Comparison of ENCODE assay signal across 11 cellular contexts in the genomic region with DNA sequence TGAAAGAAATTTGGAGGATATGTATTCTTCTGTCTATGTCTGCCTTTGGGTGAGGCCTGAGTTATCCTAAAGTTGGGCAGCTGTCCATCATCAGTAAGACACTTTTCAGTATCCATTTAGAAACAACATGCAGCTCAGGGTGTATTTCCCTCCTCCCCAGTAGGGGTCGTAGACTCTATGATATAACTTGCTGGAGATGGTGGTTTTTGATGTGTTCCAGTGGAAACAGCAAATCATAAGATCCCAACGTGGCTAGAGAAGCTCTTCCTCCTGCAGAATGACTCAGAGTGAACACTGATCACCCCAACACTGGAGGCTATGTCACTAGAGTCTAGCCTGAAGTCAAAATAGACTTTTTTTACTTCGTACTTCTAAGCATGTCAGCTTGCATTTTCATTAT.
DNase-seq lines count a peak whose midpoint lies in the region; ATAC-seq and TF ChIP-seq lines count a peak whose summit lies in the region.
"Had no signal": no experiment of that assay in that cellular context is flagged by ENCODE, and none has a peak within 500 bp of the region (broad histone marks: within the 10 kb centered on the region; RNA-seq: fewer than 3 reads in every experiment).

No MANE protein-coding gene starts in this region.

- no peaks in the 10 kb centered on the region for H3K4me1 ChIP-seq in KMS-11 (ENCODE audit: low read depth, poor library complexity, severe bottlenecking)
- no peaks in the 10 kb centered on the region for H3K4me1 ChIP-seq in mesendoderm (ENCODE audit: control insufficient read depth, low read depth, low read length)
- H3K4me1 ChIP-seq in gastroesophageal sphincter: no peaks in the 10 kb centered on the region

- no peaks in the 10 kb centered on the region for H3K9me3 Mint-ChIP-seq in natural killer cell

- H3K4me2 ChIP-seq in KMS-11: no peak overlapping the region
- H3K4me2 ChIP-seq in SU-DHL-6 (ENCODE audit: low read depth, low read length, poor library complexity, severe bottlenecking): no peak overlapping the region
- no peak overlapping the region for H3K4me2 ChIP-seq in mesendoderm (ENCODE audit: low read length)

- H3K4me1 Mint-ChIP-seq in natural killer cell: no peaks in the 10 kb centered on the region

- H4K8ac ChIP-seq in mesendoderm (ENCODE audit: low read depth, low read length): no peak overlapping the region

- no peak overlapping the region for H3K27ac Mint-ChIP-seq in natural killer cell

- no peak overlapping the region for H4K5ac ChIP-seq in mesendoderm (ENCODE audit: low read length)

- no CpG with 5 or more reads among the region's 3 CpGs for WGBS in mesendoderm (ENCODE audit: extremely low coverage, insufficient coverage, low lambda C conversion rate)
- WGBS in gastroesophageal sphincter (ENCODE audit: low coverage in 1 of 2), 2 donors: 27 to 33% methylated on average over 2 to 3 of the region's 3 CpGs

- no peak for TF ChIP-seq POLR2A in gastroesophageal sphincter (IDR thresholded peaks at IDR 0.05)

- H3K27ac ChIP-seq in KMS-11 (no peak overlapping the region), SU-DHL-6 (ENCODE audit: low read depth, low read length) (no peak overlapping the region), mesendoderm (ENCODE audit: low read depth, low read length) (no peak overlapping the region), gastroesophageal sphincter (no peak overlapping the region)

- H3K4me3 Mint-ChIP-seq in natural killer cell: no peak overlapping the region

- no peaks in the 10 kb centered on the region for H3K36me3 Mint-ChIP-seq in natural killer cell

- H3K9me2 ChIP-seq in SU-DHL-6 (replicated peaks; ENCODE audit: insufficient read depth, low read length): no peaks in the 10 kb centered on the region

- no peak overlapping the region for H3K56ac ChIP-seq in mesendoderm (ENCODE audit: low read length)

- no peaks in the 10 kb centered on the region for H4K20me1 ChIP-seq in KMS-11 (ENCODE audit: insufficient read depth)
- no peaks in the 10 kb centered on the region for H4K20me1 ChIP-seq in SU-DHL-6 (ENCODE audit: low read depth, low read length)

- DNase-seq in DMS 273 (lab: John Stamatoyannopoulos, UW; ENCODE audit: unreplicated experiment) (peak; percentile 42), DMS 273 treated with DMSO at 0.1 percent for 48 hours (lab: John Stamatoyannopoulos, UW) (no peak), mesendoderm (peak; percentile 29), natural killer cell (no peak)
- DNase-seq: 8988T, NCI-H1417 treated with DMSO at 0.1 percent for 48 hours, T-helper 1 cell had no signal

- H3F3A ChIP-seq in SU-DHL-6 (ENCODE audit: insufficient read depth): no peaks in the 10 kb centered on the region

- H2BK15ac ChIP-seq in mesendoderm (replicated peaks; ENCODE audit: low read depth): no peak overlapping the region

- H3K9ac ChIP-seq in KMS-11 (no peak overlapping the region), SU-DHL-6 (ENCODE audit: low read length) (no peak overlapping the region), mesendoderm (ENCODE audit: low read length) (no peak overlapping the region)

- H3K23ac ChIP-seq in mesendoderm (ENCODE audit: low read length): no peak overlapping the region

- ATAC-seq in gastroesophageal sphincter (no peak), natural killer cell (no peak), HG02884 (IDR thresholded peaks at IDR 0.05; ENCODE audit: unreplicated experiment) (no peak)

- H3K27me3 ChIP-seq in KMS-11 (ENCODE audit: insufficient read depth, low read depth) (no peaks in the 10 kb centered on the region), SU-DHL-6 (ENCODE audit: low read length) (no peaks in the 10 kb centered on the region), mesendoderm (ENCODE audit: insufficient read depth, low read length, poor library complexity) (no peaks in the 10 kb centered on the region), gastroesophageal sphincter (no peaks in the 10 kb centered on the region)

- H3K27me3 Mint-ChIP-seq in natural killer cell (ENCODE audit: low read depth in 2 of 2): peaks cover 10 to 37% of the 10 kb centered on the region in 2 donors

- TF ChIP-seq CTCF in KMS-11 (conservative IDR thresholded peaks at IDR 0.05; ENCODE audit: low read depth, low read length) (0 out of 2 replicates have a peak, but pooled peaks have one; percentile 23), SU-DHL-6 (IDR thresholded peaks at IDR 0.05; ENCODE audit: insufficient read depth, low read length, poor library complexity, severe bottlenecking) (peak; percentile 30), gastroesophageal sphincter (IDR thresholded peaks at IDR 0.05) (no peak), natural killer cell (IDR thresholded peaks at IDR 0.05) (no peak)

- H3K4me3 ChIP-seq in KMS-11 (IDR thresholded peaks at IDR 0.05; ENCODE audit: insufficient read depth, low read depth, low read length): no peak overlapping the region
- H3K4me3 ChIP-seq in SU-DHL-6 (ENCODE audit: insufficient read depth, low read length, poor library complexity, severe bottlenecking): no peak overlapping the region
- H3K4me3 ChIP-seq in mesendoderm (ENCODE audit: low read length): no peak overlapping the region
- H3K4me3 ChIP-seq in gastroesophageal sphincter: no peak overlapping the region

- no peak overlapping the region for H2AFZ ChIP-seq in KMS-11 (ENCODE audit: low read depth)
- H2AFZ ChIP-seq in SU-DHL-6 (ENCODE audit: low read depth, low read length, severe bottlenecking): no peak overlapping the region

- H2BK5ac ChIP-seq in mesendoderm (ENCODE audit: low read length): no peak overlapping the region

- intact Hi-C loops in natural killer cell (cut with micrococcal nuclease): no loop called here

- H3K4ac ChIP-seq in mesendoderm (ENCODE audit: low read depth, low read length): no peak overlapping the region

- H3K36me3 ChIP-seq in KMS-11 (ENCODE audit: insufficient read depth): no peaks in the 10 kb centered on the region
- no peaks in the 10 kb centered on the region for H3K36me3 ChIP-seq in SU-DHL-6 (ENCODE audit: low read length)
- no peaks in the 10 kb centered on the region for H3K36me3 ChIP-seq in mesendoderm (ENCODE audit: control insufficient read depth, insufficient read depth, low read length)
- no peaks in the 10 kb centered on the region for H3K36me3 ChIP-seq in gastroesophageal sphincter

- H3K9me3 ChIP-seq in SU-DHL-6 (ENCODE audit: insufficient read depth, low read length): no peaks in the 10 kb centered on the region
- H3K9me3 ChIP-seq in gastroesophageal sphincter: peaks cover 0 to 9% (median 0%) of the 10 kb centered on the region in 3 donors

- no peaks in the 10 kb centered on the region for H3K79me2 ChIP-seq in KMS-11 (ENCODE audit: insufficient read depth, low read depth)
- H3K79me2 ChIP-seq in SU-DHL-6 (ENCODE audit: insufficient read depth, low read length): no peaks in the 10 kb centered on the region
- H3K79me2 ChIP-seq in mesendoderm (ENCODE audit: control insufficient read depth, insufficient read depth, low read length): no peaks in the 10 kb centered on the region

- H3K18ac ChIP-seq in mesendoderm (ENCODE audit: low read length): no peak overlapping the region

- no peak overlapping the region for H2BK120ac ChIP-seq in mesendoderm (ENCODE audit: low read depth, low read length)

- H2AK5ac ChIP-seq in mesendoderm (ENCODE audit: low read length): no peak overlapping the region

- TF ChIP-seq EP300 in gastroesophageal sphincter (IDR thresholded peaks at IDR 0.05): no peak

- no peaks in the 10 kb centered on the region for H3K79me1 ChIP-seq in mesendoderm (ENCODE audit: low read length)

Comparison
In these comparisons a context has a peak if more than half of its experiments do, and no peak if none do; other contexts are left out.
1. DNase-seq: peak in DMS 273 (single experiment) and mesendoderm (single experiment); none in DMS 273 treated with DMSO at 0.1 percent for 48 hours (single experiment) and natural killer cell (single experiment).
2. CTCF ChIP-seq: peak in KMS-11 (single experiment) and SU-DHL-6 (single experiment); none in gastroesophageal sphincter (0 of 4) and natural killer cell (single experiment).